In the genomic region with DNA sequence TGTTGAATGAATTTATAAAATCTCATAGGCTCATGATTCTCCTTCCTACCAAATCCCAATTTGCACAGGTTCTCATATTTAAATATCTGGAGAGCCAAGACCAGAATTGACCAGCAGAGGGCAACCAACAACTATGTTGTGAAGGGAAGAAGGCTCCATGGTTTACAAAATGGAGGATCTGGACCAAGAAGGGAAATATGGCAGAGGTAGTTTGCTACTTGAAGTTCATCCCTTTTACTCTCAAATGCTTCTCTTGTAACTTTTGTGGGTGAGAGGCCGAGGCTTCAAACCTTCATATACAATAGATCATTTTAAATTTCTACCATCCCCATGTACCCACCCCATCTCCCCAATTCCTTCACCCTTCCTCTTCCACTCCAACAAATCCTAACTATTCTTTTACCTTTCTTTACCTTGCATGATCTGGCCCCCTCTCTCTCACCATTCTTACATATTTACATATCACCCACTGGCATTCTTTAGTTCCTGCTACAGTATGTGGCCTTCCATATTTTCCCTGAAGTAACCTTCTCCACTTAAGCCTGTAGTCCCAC, we compare ENCODE assay signal across 8 cellular contexts. TPM values are rescaled to one million over a fixed set of nuclear protein-coding genes. Genes with fewer than 3 reads are reported as not detected.
A peak's percentile ranks its signal among the peaks of the same experiment; 100 is the strongest.
DNase-seq lines count a peak whose midpoint lies in the region; ATAC-seq and TF ChIP-seq lines count a peak whose summit lies in the region.

No MANE protein-coding gene starts in this region.

- H3K27me3 Mint-ChIP-seq in CD14-positive monocyte (ENCODE audit: low read depth in 3 of 3): no peaks in the 10 kb centered on the region
- H3K27me3 Mint-ChIP-seq in activated CD4-positive, alpha-beta T cell treated with anti-CD3 and anti-CD28 coated beads for 36 hours: no peaks in the 10 kb centered on the region

- no peaks in the 10 kb centered on the region for H3K36me3 ChIP-seq in lung (ENCODE audit: control insufficient read depth in 2 of 2, insufficient read depth in 2 of 2, low read length in 2 of 2)

- no peak for ATAC-seq in activated CD4-positive, alpha-beta T cell treated with anti-CD3 and anti-CD28 coated beads for 36 hours
- ATAC-seq in lung (ENCODE audit: insufficient read depth, low FRiP score) (no peak), GM18909 (IDR thresholded peaks at IDR 0.05; ENCODE audit: poor library complexity, unreplicated experiment) (no peak)

- H3K9me3 Mint-ChIP-seq in CD14-positive monocyte: no peaks in the 10 kb centered on the region
- no peaks in the 10 kb centered on the region for H3K9me3 Mint-ChIP-seq in activated CD4-positive, alpha-beta T cell treated with anti-CD3 and anti-CD28 coated beads for 36 hours (ENCODE audit: low read depth)

- no peaks in the 10 kb centered on the region for H3K27me3 ChIP-seq in lung (ENCODE audit: control insufficient read depth, insufficient read depth)

- no peaks in the 10 kb centered on the region for H3K9me3 ChIP-seq in lung (ENCODE audit: control insufficient read depth in 2 of 2, insufficient read depth in 1 of 2, low read length in 1 of 2)

- POLR2A ChIA-PET in HEK293T (lab: Yijun Ruan, JAX): no interaction called here
- POLR2A ChIA-PET in activated CD4-positive, alpha-beta T cell treated with anti-CD3 and anti-CD28 coated beads for 36 hours (lab: Charles Lee): interaction anchor here (0.7 kb wide), 1 partner anchor 17 kb away, joined by 3 read pairs; no protein-coding TSS in a partner anchor

- intact Hi-C loops in CD14-positive monocyte (cut with micrococcal nuclease): loop anchor here (10.0 kb wide), 2 partner anchors 62 to 272 kb away; partner anchors contain the start of genes SPRYD4 (in 2 of the 2) and ANKRD52 (in 1 of the 2)
- intact Hi-C loops in activated CD4-positive, alpha-beta T cell treated with anti-CD3 and anti-CD28 coated beads for 36 hours (cut with DNase I, micrococcal nuclease): loop anchor here (1.0 to 5.0 kb wide), 8 partner anchors 31 to 379 kb away; partner anchors contain the start of genes ANKRD52 (in 2 of the 2), NABP2 (in 2 of the 2), COQ10A (in 1 of the 2) and CS (in 1 of the 2)

- DNase-seq in CD14-positive monocyte (ENCODE audit: low spot score) (peak; percentile 67), HEK293T (ENCODE audit: extremely low spot score) (peak; percentile 64), NCI-H510A treated with DMSO at 0.1 percent for 48 hours (lab: John Stamatoyannopoulos, UW) (peak; percentile 91), choroid plexus epithelial cell (ENCODE audit: low read depth) (peak; percentile 94), lung (ENCODE audit: low spot score) (peak; percentile 85)
- peak; percentile 88 for DNase-seq in activated CD4-positive, alpha-beta T cell treated with anti-CD3 and anti-CD28 coated beads for 36 hours
- DNase-seq in stimulated activated CD8-positive, alpha-beta memory T cell treated with anti-CD3 and anti-CD28 coated beads, Interleukin-15, amount 100 ng/mL, for 1 hour (ENCODE audit: low read depth): peak; percentile 62

- peaks cover 26% of the 10 kb centered on the region for H3K4me1 Mint-ChIP-seq in CD14-positive monocyte
- H3K4me1 Mint-ChIP-seq in activated CD4-positive, alpha-beta T cell treated with anti-CD3 and anti-CD28 coated beads for 36 hours: peaks cover 17% of the 10 kb centered on the region

- no peak overlapping the region for H3K4me3 ChIP-seq in choroid plexus epithelial cell (ENCODE audit: low read depth, low read length)
- no peak overlapping the region for H3K4me3 ChIP-seq in lung

- 47 to 63% methylated on average over 1 of the region's 1 CpG for WGBS in lung, 2 donors

- no peaks in the 10 kb centered on the region for H3K36me3 Mint-ChIP-seq in CD14-positive monocyte
- peaks cover 4% of the 10 kb centered on the region for H3K36me3 Mint-ChIP-seq in activated CD4-positive, alpha-beta T cell treated with anti-CD3 and anti-CD28 coated beads for 36 hours (ENCODE audit: low read depth)

- H3K4me1 ChIP-seq in lung (ENCODE audit: control insufficient read depth in 2 of 2, insufficient read depth in 2 of 2, low read length in 2 of 2): peaks cover 0 to 3% of the 10 kb centered on the region in 2 donors

- TF ChIP-seq CTCF in CD14-positive monocyte (IDR thresholded peaks at IDR 0.05) (peak; percentile 78), choroid plexus epithelial cell (conservative IDR thresholded peaks at IDR 0.05; ENCODE audit: low read depth, low read length) (peak; percentile 82), lung (IDR thresholded peaks at IDR 0.05; ENCODE audit: control extremely low read depth, extremely low read depth) (peak; percentile 83)

- H3K4me3 Mint-ChIP-seq in CD14-positive monocyte: no peak overlapping the region
- H3K4me3 Mint-ChIP-seq in activated CD4-positive, alpha-beta T cell treated with anti-CD3 and anti-CD28 coated beads for 36 hours: no peak overlapping the region

- CTCF ChIA-PET in HEK293T (lab: Yijun Ruan, JAX): no interaction called here
- CTCF ChIA-PET in activated CD4-positive, alpha-beta T cell treated with anti-CD3 and anti-CD28 coated beads for 36 hours (lab: Charles Lee): interaction anchor here (0.6 to 6.1 kb wide), 13 partner anchors 15 to 436 kb away, joined by 3 to 112 read pairs (median 5); partner anchors contain the start of genes COQ10A, ESYT1, RNF41 and ZC3H10

- H3K27ac Mint-ChIP-seq in CD14-positive monocyte: peak overlapping the region in 5 of 7 donors; percentile 6 to 78 (median 29)
- peak overlapping the region; percentile 13 for H3K27ac Mint-ChIP-seq in activated CD4-positive, alpha-beta T cell treated with anti-CD3 and anti-CD28 coated beads for 36 hours

- H3K27ac ChIP-seq in lung (ENCODE audit: low read depth in 1 of 2, low read length in 1 of 2): no peak overlapping the region

TF ChIP-seq in HEK293T, 16 proteins besides CTCF, POLR2A, EP300 and RAD21:
- no peak for TF ChIP-seq ZNF384 (IDR thresholded peaks at IDR 0.05)
- peak; percentile 60 for TF ChIP-seq NFRKB (IDR thresholded peaks at IDR 0.05)
- no peak for TF ChIP-seq CTBP1 (IDR thresholded peaks at IDR 0.05; ENCODE audit: borderline replicate concordance)
- TF ChIP-seq FOXA1 (IDR thresholded peaks at IDR 0.05): no peak
- no peak for TF ChIP-seq SP1 (IDR thresholded peaks at IDR 0.05)
- no peak for TF ChIP-seq HDGF (IDR thresholded peaks at IDR 0.05; ENCODE audit: borderline replicate concordance)
- no peak for TF ChIP-seq ELF4 (IDR thresholded peaks at IDR 0.05)

RNA-seq across cellular contexts. Expression of gene SMARCC2, which starts 3.8 kb away (rescaled TPM):
- 10 to 100 TPM; 22.2 to 43.5 TPM for polyA plus RNA-seq in CD14-positive monocyte
- total RNA-seq in activated CD4-positive, alpha-beta T cell treated with anti-CD3 and anti-CD28 coated beads for 36 hours: 100 to 1,000 TPM in 1 of 2 experiments, 10 to 100 TPM in 1; 96.9 to 123 TPM
- total RNA-seq in lung: 10 to 100 TPM; 66.5 to 97.5 TPM
- polyA plus RNA-seq in lung: 10 to 100 TPM; 23.9 to 29.0 TPM

RNA-seq across cellular contexts. Expression of gene RNF41, which starts 28.6 kb away (rescaled TPM):
- polyA plus RNA-seq in CD14-positive monocyte (10 to 100 TPM; 35.8 to 45.7 TPM), lung (10 to 100 TPM; 18.1 to 40.6 TPM)
- 10 to 100 TPM; 25.2 to 28.8 TPM for total RNA-seq in activated CD4-positive, alpha-beta T cell treated with anti-CD3 and anti-CD28 coated beads for 36 hours
- total RNA-seq in lung: 10 to 100 TPM; 49.5 to 54.6 TPM

RNA-seq across cellular contexts. Expression of gene NABP2, which starts 31.0 kb away (rescaled TPM):
- 1 to 10 TPM; 2.7 to 3.2 TPM for polyA plus RNA-seq in CD14-positive monocyte
- 10 to 100 TPM; 69.1 to 76.0 TPM for total RNA-seq in activated CD4-positive, alpha-beta T cell treated with anti-CD3 and anti-CD28 coated beads for 36 hours
- 10 to 100 TPM; 11.3 to 31.4 TPM for total RNA-seq in lung
- polyA plus RNA-seq in lung: 10 to 100 TPM; 22.1 to 23.8 TPM

RNA-seq across cellular contexts. Expression of gene MYL6, which starts 34.9 kb away (rescaled TPM):
- polyA plus RNA-seq in CD14-positive monocyte (1,000 to 10,000 TPM; 3,189 to 3,939 TPM), lung (1,000 to 10,000 TPM; 2,612 to 3,593 TPM)
- total RNA-seq in activated CD4-positive, alpha-beta T cell treated with anti-CD3 and anti-CD28 coated beads for 36 hours: 100 to 1,000 TPM; 692 to 918 TPM
- total RNA-seq in lung: 1,000 to 10,000 TPM; 1,471 to 1,783 TPM

RNA-seq across cellular contexts. Expression of gene SLC39A5, which starts 36.7 kb away (rescaled TPM):
- polyA plus RNA-seq in CD14-positive monocyte (under 1 TPM in 1 of 2 donors, not detected in 1; 0.21 TPM), lung (under 1 TPM; 0.13 to 0.20 TPM)
- 1 to 10 TPM in 1 of 2 experiments, under 1 TPM in 1; 0.53 to 1.3 TPM for total RNA-seq in activated CD4-positive, alpha-beta T cell treated with anti-CD3 and anti-CD28 coated beads for 36 hours
- 1 to 10 TPM in 1 of 2 donors, under 1 TPM in 1; 0.71 to 1.1 TPM for total RNA-seq in lung
